28 cellular contexts compared by ENCODE assay signal in genomic region chr7:150918378-150918777, GRCh38. TPM values are rescaled to one million over a fixed set of nuclear protein-coding genes. Genes with fewer than 3 reads are reported as not detected.
"Had no signal": no experiment of that assay in that cellular context is flagged by ENCODE, and none has a peak within 500 bp of the region (broad histone marks: within the 10 kb centered on the region; RNA-seq: fewer than 3 reads in every experiment).

No MANE protein-coding gene starts in this region.

- DNase-seq: hypothalamus; islet precursor cell; left ventricle myocardium inferior; mesendoderm; naive thymus-derived CD4-positive, alpha-beta T cell; occipital lobe; psoas muscle; right lobe of liver; stimulated activated CD4-positive, alpha-beta T cell treated with anti-CD3 and anti-CD28 coated beads, Interleukin-12 subunit alpha, Interleukin-12 subunit beta, amount 100 ng/mL, for 4 hours; stimulated activated CD4-positive, alpha-beta T cell treated with anti-CD3 and anti-CD28 coated beads, Interleukin-15, amount 100 ng/mL, for 24 hours; stimulated activated CD4-positive, alpha-beta T cell treated with anti-CD3 and anti-CD28 coated beads, Interleukin-4, amount 100 ng/mL, for 1 hour; stimulated activated naive B cell treated with anti-CD40 and anti-IgM and Interleukin-4, amounts not matched to agents 10 μg/mL and 1 μg/mL and 100 μg/mL, for 72 hours; stimulated activated naive CD8-positive, alpha-beta T cell treated with anti-CD3 and anti-CD28 coated beads, Interleukin-15, Interleukin-2, amounts not matched to agents 100 U/mL and 50 U/mL, for 24 hours; stomach; tibial artery; uterus had no signal

- H3K4me2 ChIP-seq: neural progenitor cell had no signal

- H3K4me3 ChIP-seq: left ventricle myocardium inferior, lung, neural progenitor cell, psoas muscle, right atrium auricular region, right lobe of liver, skin epidermis, stomach, suprapubic skin, thoracic aorta, tibial artery, uterus had no signal

- H3K4me1 ChIP-seq: neural progenitor cell, parathyroid adenoma, psoas muscle, right atrium auricular region, right lobe of liver, suprapubic skin, tibial artery had no signal

- H3K9me3 ChIP-seq: left ventricle myocardium inferior, neutrophil, psoas muscle, right atrium auricular region, right lobe of liver, stomach, suprapubic skin, thoracic aorta, tibial artery, uterus had no signal

- H3K27ac ChIP-seq: left ventricle myocardium inferior, neural progenitor cell, neutrophil, parathyroid adenoma, psoas muscle, right atrium auricular region, right lobe of liver, skin epidermis, stomach, suprapubic skin, thoracic aorta, tibial artery, uterus had no signal

- H3K27me3 ChIP-seq: right atrium auricular region, right lobe of liver, uterus had no signal

- H3K4me3 Mint-ChIP-seq: mesothelial cell of epicardium; naive thymus-derived CD4-positive, alpha-beta T cell; natural killer cell treated with Interleukin-12 subunit alpha and Interleukin-12 subunit beta and Interleukin-15 and Interleukin-18, amount 100 ng/mL, for 72 hours; neural progenitor cell; stimulated activated naive B cell treated with anti-CD40 and anti-IgM and Interleukin-4, amounts not matched to agents 10 μg/mL and 1 μg/mL and 100 μg/mL, for 72 hours; type B pancreatic cell had no signal

- H3K27ac Mint-ChIP-seq: mesothelial cell of epicardium; naive thymus-derived CD4-positive, alpha-beta T cell; natural killer cell treated with Interleukin-12 subunit alpha and Interleukin-12 subunit beta and Interleukin-15 and Interleukin-18, amount 100 ng/mL, for 72 hours; neural progenitor cell; stimulated activated naive B cell treated with anti-CD40 and anti-IgM and Interleukin-4, amounts not matched to agents 10 μg/mL and 1 μg/mL and 100 μg/mL, for 72 hours; type B pancreatic cell had no signal

- H2AFZ ChIP-seq: neural progenitor cell, parathyroid adenoma had no signal

- H3K36me3 ChIP-seq: left ventricle myocardium inferior, neural progenitor cell, neutrophil, right atrium auricular region, right lobe of liver, stomach, suprapubic skin, thoracic aorta, tibial artery, uterus had no signal

- H3K36me3 Mint-ChIP-seq: mesothelial cell of epicardium; naive thymus-derived CD4-positive, alpha-beta T cell; natural killer cell treated with Interleukin-12 subunit alpha and Interleukin-12 subunit beta and Interleukin-15 and Interleukin-18, amount 100 ng/mL, for 72 hours; neural progenitor cell; stimulated activated naive B cell treated with anti-CD40 and anti-IgM and Interleukin-4, amounts not matched to agents 10 μg/mL and 1 μg/mL and 100 μg/mL, for 72 hours; type B pancreatic cell had no signal

- H3K4me1 Mint-ChIP-seq: stimulated activated naive B cell treated with anti-CD40 and anti-IgM and Interleukin-4, amounts not matched to agents 10 μg/mL and 1 μg/mL and 100 μg/mL, for 72 hours had no signal

- H3K9me3 Mint-ChIP-seq: mesothelial cell of epicardium; naive thymus-derived CD4-positive, alpha-beta T cell; natural killer cell treated with Interleukin-12 subunit alpha and Interleukin-12 subunit beta and Interleukin-15 and Interleukin-18, amount 100 ng/mL, for 72 hours; neural progenitor cell; stimulated activated naive B cell treated with anti-CD40 and anti-IgM and Interleukin-4, amounts not matched to agents 10 μg/mL and 1 μg/mL and 100 μg/mL, for 72 hours; type B pancreatic cell had no signal

- ATAC-seq: naive thymus-derived CD4-positive, alpha-beta T cell; natural killer cell treated with Interleukin-12 subunit alpha and Interleukin-12 subunit beta and Interleukin-15 and Interleukin-18, amount 100 ng/mL, for 72 hours; psoas muscle; right lobe of liver; stimulated activated naive B cell treated with anti-CD40 and anti-IgM and Interleukin-4, amounts not matched to agents 10 μg/mL and 1 μg/mL and 100 μg/mL, for 72 hours; stimulated activated naive CD8-positive, alpha-beta T cell treated with anti-CD3 and anti-CD28 coated beads, Interleukin-15, Interleukin-2, amounts not matched to agents 100 U/mL and 50 U/mL, for 24 hours had no signal

- H3K9ac ChIP-seq: neural progenitor cell, parathyroid adenoma had no signal

RNA-seq across cellular contexts. Expression of gene KCNH2, which starts 59.7 kb away (rescaled TPM):
- total RNA-seq: osteocyte had no signal
